Comparison of ENCODE assay signal across 8 cellular contexts in the genomic region with DNA sequence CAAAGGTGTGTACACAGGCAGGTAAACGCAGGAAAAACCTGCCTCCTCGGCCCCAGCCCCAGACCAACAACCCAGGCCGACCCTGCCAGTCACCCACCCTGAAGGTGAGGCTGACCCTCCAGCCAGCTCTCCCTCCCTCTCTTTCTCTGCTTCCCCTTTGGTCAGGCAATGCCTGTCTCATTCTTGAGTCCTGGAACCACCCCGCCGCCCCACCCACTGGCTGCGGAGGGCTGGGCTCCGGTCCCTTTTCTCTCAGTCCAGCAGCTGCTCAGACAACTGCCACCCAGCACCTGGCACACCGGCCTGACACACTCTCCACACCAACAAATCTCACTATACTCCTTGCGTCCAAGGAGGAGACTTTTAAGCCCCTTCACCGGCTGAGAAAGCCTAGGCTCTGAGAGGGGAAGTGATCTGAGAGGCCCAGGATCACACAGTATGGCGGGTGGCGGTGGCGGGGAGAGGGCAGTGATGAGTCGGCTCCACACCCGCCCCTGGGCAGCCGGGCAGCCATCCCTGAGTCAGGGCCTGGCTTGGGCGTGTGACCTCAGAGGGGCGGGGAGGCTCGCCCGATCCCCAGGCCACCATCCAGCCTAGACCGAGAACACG. TPM values are rescaled to one million over a fixed set of nuclear protein-coding genes. Genes with fewer than 3 reads are reported as not detected.
A peak's percentile ranks its signal among the peaks of the same experiment; 100 is the strongest.
DNase-seq lines count a peak whose midpoint lies in the region; ATAC-seq and TF ChIP-seq lines count a peak whose summit lies in the region.

No MANE protein-coding gene starts in this region.

- H3K36me3 ChIP-seq in mesodermal cell (ENCODE audit: control insufficient read depth, insufficient read depth, low read length), result peaks cover 46% of the 10 kb centered on the region

- peak overlapping the region; percentile 92 for H3K27ac ChIP-seq in mesodermal cell (ENCODE audit: low read depth, low read length, severe bottlenecking)

- peak; percentile 6 for TF ChIP-seq CTCF in epithelial cell of esophagus (IDR thresholded peaks at IDR 0.05; ENCODE audit: insufficient read depth, low read depth, low read length, missing control alignments)

- 0 to 6% methylated on average over 7 to 18 of the region's 22 CpGs for WGBS in mesodermal cell (ENCODE audit: insufficient coverage in 2 of 2), 2 experiments

- no peak for ATAC-seq in HG03135 (IDR thresholded peaks at IDR 0.05; ENCODE audit: unreplicated experiment)

- DNase-seq in D341Med (ENCODE audit: low spot score) (peak; percentile 44), HCEC 1CT (peak; percentile 85), NCI-H526 treated with DMSO at 0.1 percent for 48 hours (lab: John Stamatoyannopoulos, UW) (peak; percentile 13), activated T-cell treated with anti-CD3 and anti-CD28 coated beads for 1 hour (ENCODE audit: low read depth) (peak; percentile 45), epithelial cell of esophagus (ENCODE audit: low read depth) (peak; percentile 62)
- DNase-seq in stimulated activated naive CD4-positive, alpha-beta T cell (lab: John Stamatoyannopoulos, UW), result peak in 4 of 6 experiments; percentile 30 to 44 (median 34)

- no peaks in the 10 kb centered on the region for H3K9me3 ChIP-seq in mesodermal cell (ENCODE audit: control insufficient read depth, low read length)

- H3K4me3 ChIP-seq in epithelial cell of esophagus (ENCODE audit: low read length) (peak overlapping the region; percentile 76), mesodermal cell (ENCODE audit: extremely low read depth, insufficient read depth, low read length, poor library complexity, severe bottlenecking) (peak overlapping the region; percentile 79)

- peaks cover 21% of the 10 kb centered on the region for H3K4me1 ChIP-seq in mesodermal cell (ENCODE audit: control insufficient read depth, insufficient read depth, low read length, poor library complexity, severe bottlenecking)

RNA-seq across cellular contexts. Expression of a gene that starts 0.7 kb away (rescaled TPM):
- 259 TPM for polyA plus RNA-seq in mesodermal cell (2013, experiment 1 of 2)
- polyA plus RNA-seq in mesodermal cell (2013, experiment 2 of 2), result 229 TPM

RNA-seq across cellular contexts. Expression of a gene that starts 2.6 kb away (rescaled TPM):
- polyA plus RNA-seq in mesodermal cell (2013, experiment 1 of 2), result 9.3 TPM
- polyA plus RNA-seq in mesodermal cell (2013, experiment 2 of 2), result 7.2 TPM

RNA-seq across cellular contexts. Expression of a gene that starts 32.4 kb away (rescaled TPM):
- 64.1 TPM for polyA plus RNA-seq in mesodermal cell (2013, experiment 1 of 2)
- polyA plus RNA-seq in mesodermal cell (2013, experiment 2 of 2), result 52.4 TPM

RNA-seq across cellular contexts. Expression of a gene that starts 56.9 kb away (rescaled TPM):
- 28.1 TPM for polyA plus RNA-seq in mesodermal cell (2013, experiment 1 of 2)
- polyA plus RNA-seq in mesodermal cell (2013, experiment 2 of 2), result 34.4 TPM

RNA-seq across cellular contexts. Expression of a gene that starts 57.2 kb away (rescaled TPM):
- polyA plus RNA-seq in mesodermal cell (2013, experiment 1 of 2), result 11.6 TPM
- 10.5 TPM for polyA plus RNA-seq in mesodermal cell (2013, experiment 2 of 2)

Comparison
In these comparisons a context has a peak if more than half of its experiments do, and no peak if none do; other contexts are left out.
1. DNase-seq: peak in every context shown above with its lines; median percentile 85 in HCEC 1CT; 62 in epithelial cell of esophagus; 45 in activated T-cell treated with anti-CD3 and anti-CD28 coated beads for 1 hour; 44 in D341Med; 34 in stimulated activated naive CD4-positive, alpha-beta T cell; 13 in NCI-H526 treated with DMSO at 0.1 percent for 48 hours.